Comparison of ENCODE assay signal across 19 cellular contexts in genomic region chr3:119362940-119363725, GRCh38.
DNase-seq lines count a peak whose midpoint lies in the region; ATAC-seq, FAIRE-seq and TF ChIP-seq lines count a peak whose summit lies in the region.
"Had no signal": no experiment of that assay in that cellular context is flagged by ENCODE, and none has a peak within 500 bp of the region (broad histone marks: within the 10 kb centered on the region; RNA-seq: fewer than 3 reads in every experiment).

No MANE protein-coding gene starts in this region.

- H4K20me1 ChIP-seq in SK-N-SH (ENCODE audit: insufficient read depth) = no peaks in the 10 kb centered on the region
- H4K20me1 ChIP-seq in H1 (replicated peaks in 1 of 2; ENCODE audit: control insufficient read depth in 1 of 2, insufficient read depth in 2 of 2, low read length in 2 of 2) = no peaks in the 10 kb centered on the region

- H3K4me1 ChIP-seq in SK-N-SH (ENCODE audit: control insufficient read depth in 1 of 2, insufficient read depth in 2 of 2, low read depth in 1 of 2, low read length in 1 of 2) (peaks cover 0 to 43% of the 10 kb centered on the region in 2 experiments; a peak in 2 of 4 replicates), H1 (replicated peaks in 1 of 4; ENCODE audit: control insufficient read depth in 3 of 4, insufficient read depth in 4 of 4, low read length in 3 of 4) (peaks cover 6 to 22% (median 16%) of the 10 kb centered on the region in 4 experiments), trophoblast cell (ENCODE audit: control insufficient read depth in 1 of 2, insufficient read depth in 2 of 2, low read length in 2 of 2) (peaks cover 12 to 26% of the 10 kb centered on the region in 2 experiments), aorta (ENCODE audit: control insufficient read depth in 1 of 2, insufficient read depth in 2 of 2, low read length in 2 of 2) (no peaks in the 10 kb centered on the region)
- H3K4me1 ChIP-seq: A549, Caco-2 had no signal

- no peaks in the 10 kb centered on the region for H3K27me3 ChIP-seq in SK-N-SH (ENCODE audit: insufficient read depth)
- no peaks in the 10 kb centered on the region for H3K27me3 ChIP-seq in H1 (replicated peaks in 1 of 4; ENCODE audit: control insufficient read depth in 3 of 4, extremely low read depth in 1 of 4, insufficient read depth in 3 of 4, low read length in 3 of 4)
- no peaks in the 10 kb centered on the region for H3K27me3 ChIP-seq in trophoblast cell (ENCODE audit: insufficient read depth, low read length)
- H3K27me3 ChIP-seq in aorta (ENCODE audit: control insufficient read depth in 1 of 2, insufficient read depth in 2 of 2, low read length in 1 of 2) = no peaks in the 10 kb centered on the region
- H3K27me3 ChIP-seq: BLaER1 treated with 17β-estradiol and CSF1 and Interleukin-3, amounts not matched to agents 10 nM and 100 nM had no signal

- no peak for TF ChIP-seq RAD21 in SK-N-SH (IDR thresholded peaks at IDR 0.05; ENCODE audit: low read length)
- TF ChIP-seq RAD21 in H1 (IDR thresholded peaks at IDR 0.05 in 1 of 2, conservative IDR thresholded peaks at IDR 0.05 in 1 of 2; ENCODE audit: low read depth in 2 of 2, low read length in 2 of 2) = no peak

- no peak overlapping the region for H2BK5ac ChIP-seq in H1 (ENCODE audit: low read depth, low read length)
- no peak overlapping the region for H2BK5ac ChIP-seq in trophoblast cell (ENCODE audit: low read depth, low read length, poor library complexity)

- intact Hi-C loops in aorta (cut with DNase I) = no loop called here

- no peaks in the 10 kb centered on the region for H3K23me2 ChIP-seq in H1 (ENCODE audit: low read depth, low read length)

- no peak for TF ChIP-seq CTCF in SK-N-SH (IDR thresholded peaks at IDR 0.05)
- TF ChIP-seq CTCF in H1 (IDR thresholded peaks at IDR 0.05; ENCODE audit: control extremely low read depth in 1 of 3, insufficient read depth in 1 of 3, low read depth in 1 of 3, low read length in 3 of 3) = no peak

- H3K56ac ChIP-seq in H1 (replicated peaks; ENCODE audit: insufficient read length, low read depth, low read length) = no peak overlapping the region

- peaks cover 7% of the 10 kb centered on the region for H3F3A ChIP-seq in SK-N-SH (replicated peaks; ENCODE audit: insufficient read depth)

- H3K4me2 ChIP-seq in SK-N-SH (no peak overlapping the region), H1 (ENCODE audit: insufficient read depth in 1 of 2, low read depth in 2 of 2, low read length in 2 of 2) (no peak overlapping the region), trophoblast cell (ENCODE audit: low read length) (no peak overlapping the region)
- H3K4me2 ChIP-seq: A549; BLaER1 treated with 17β-estradiol and CSF1 and Interleukin-3, amounts not matched to agents 10 nM and 100 nM had no signal

- H4K5ac ChIP-seq in H1 (ENCODE audit: insufficient read length, low read depth, low read length) = no peak overlapping the region

- no peaks in the 10 kb centered on the region for H3K9me3 ChIP-seq in SK-N-SH
- H3K9me3 ChIP-seq in H1 (ENCODE audit: insufficient read depth in 2 of 2, low read depth in 1 of 2, low read length in 1 of 2) = no peaks in the 10 kb centered on the region
- no peaks in the 10 kb centered on the region for H3K9me3 ChIP-seq in trophoblast cell (ENCODE audit: insufficient read depth, low read depth, low read length)
- H3K9me3 ChIP-seq in aorta (ENCODE audit: control insufficient read depth, low read length) = no peaks in the 10 kb centered on the region
- H3K9me3 ChIP-seq: A549; BLaER1 treated with 17β-estradiol and CSF1 and Interleukin-3, amounts not matched to agents 10 nM and 100 nM; Caco-2 had no signal

- H2AFZ ChIP-seq in SK-N-SH (ENCODE audit: low read depth) = no peak overlapping the region
- no peak overlapping the region for H2AFZ ChIP-seq in H1 (ENCODE audit: low read length)
- H2AFZ ChIP-seq in trophoblast cell (ENCODE audit: insufficient read depth, low read length, poor library complexity) = no peak overlapping the region

- H3K27ac ChIP-seq in SK-N-SH (ENCODE audit: low read depth in 2 of 2, low read length in 1 of 2) (peak overlapping the region; percentile 3 to 76; a peak in 1 of 4 replicates), H1 (ENCODE audit: low read depth, low read length) (no peak overlapping the region), trophoblast cell (ENCODE audit: low read depth, low read length) (no peak overlapping the region), aorta (ENCODE audit: low read depth in 1 of 2, low read length in 2 of 2) (no peak overlapping the region)
- H3K27ac ChIP-seq: 22Rv1; A549; BLaER1 treated with 17β-estradiol and CSF1 and Interleukin-3, amounts not matched to agents 10 nM and 100 nM; C4-2B had no signal

- H3K23ac ChIP-seq in H1 (ENCODE audit: insufficient read length) (no peak overlapping the region), trophoblast cell (ENCODE audit: low read length) (no peak overlapping the region)

- H2BK20ac ChIP-seq in H1 (ENCODE audit: low read length) = no peak overlapping the region

- H3K4me3 ChIP-seq in SK-N-SH (ENCODE audit: low read depth in 2 of 2, low read length in 1 of 2) (no peak overlapping the region), H1 (ENCODE audit: extremely low read depth in 1 of 4, insufficient read depth in 2 of 4, low read depth in 3 of 4, low read length in 4 of 4) (no peak overlapping the region), trophoblast cell (ENCODE audit: low read depth, low read length) (no peak overlapping the region), aorta (ENCODE audit: low read length in 2 of 2) (no peak overlapping the region)
- H3K4me3 ChIP-seq: A549; BLaER1 treated with 17β-estradiol and CSF1 and Interleukin-3, amounts not matched to agents 10 nM and 100 nM had no signal

- H3K14ac ChIP-seq in H1 (ENCODE audit: insufficient read length) = no peak overlapping the region
- H3K14ac ChIP-seq in trophoblast cell (ENCODE audit: low read length) = no peak overlapping the region

- POLR2A ChIA-PET in SK-N-SH (lab: Yijun Ruan, JAX) = no interaction called here
- POLR2A ChIA-PET in H1 (lab: Charles Lee; ENCODE audit: partially characterized antibody) = interaction anchor here (0.7 to 4.8 kb wide), 2 partner anchors 11 to 13 kb away, joined by 3 to 41 read pairs; no protein-coding TSS in a partner anchor

- H3K79me2 ChIP-seq in SK-N-SH (ENCODE audit: insufficient read depth) (peaks cover 19% of the 10 kb centered on the region), H1 (ENCODE audit: control insufficient read depth in 1 of 2, insufficient read depth in 2 of 2, low read length in 2 of 2) (no peaks in the 10 kb centered on the region), trophoblast cell (ENCODE audit: control insufficient read depth, insufficient read depth, low read length, poor library complexity) (peaks cover 1% of the 10 kb centered on the region)

- TF ChIP-seq EP300 in SK-N-SH (IDR thresholded peaks at IDR 0.05; ENCODE audit: borderline replicate concordance in 1 of 2, low read depth in 1 of 2, low read length in 1 of 2) (no peak), H1 (IDR thresholded peaks at IDR 0.05; ENCODE audit: borderline replicate concordance in 1 of 2, low read depth in 2 of 2, low read length in 2 of 2) (no peak)

- no peak overlapping the region for H4K8ac ChIP-seq in H1 (ENCODE audit: extremely low read depth, insufficient read depth, low read length)
- no peak overlapping the region for H4K8ac ChIP-seq in trophoblast cell (ENCODE audit: low read depth, low read length)

- no peak overlapping the region for H2AK5ac ChIP-seq in H1 (ENCODE audit: low read depth, low read length)
- H2AK5ac ChIP-seq in trophoblast cell (ENCODE audit: low read length) = no peak overlapping the region

- ATAC-seq in SK-N-SH treated with all-trans-retinoic acid at 6 μM for 48 hours (no peak), aorta (ENCODE audit: low FRiP score) (no peak)
- ATAC-seq: A549; CD8-positive, alpha-beta T cell had no signal

- 88% methylated on average over 7 of the region's 7 CpGs for WGBS in SK-N-SH (ENCODE audit: low lambda C conversion rate)
- 88% methylated on average over 7 of the region's 7 CpGs; no CpG with 5 or more reads in 1 of the 2 experiments for WGBS in H1 (ENCODE audit: extremely low coverage in 1 of 2, insufficient coverage in 1 of 2, insufficient read length in 1 of 2, insufficient replicate concordance in 2 of 2, low coverage in 1 of 2, low lambda C conversion rate in 2 of 2, missing lambda C conversion rate in 1 of 2), 2 experiments
- WGBS in trophoblast cell (ENCODE audit: extremely low coverage, insufficient coverage, insufficient read length) = no CpG with 5 or more reads among the region's 7 CpGs
- 84 to 91% methylated on average over 7 of the region's 7 CpGs for WGBS in aorta, 2 donors

- no peak overlapping the region for H4K12ac ChIP-seq in trophoblast cell (ENCODE audit: low read depth, low read length)

- H3K9ac ChIP-seq in SK-N-SH (no peak overlapping the region), H1 (replicated peaks in 1 of 4; ENCODE audit: extremely low read depth in 1 of 4, low read depth in 3 of 4, low read length in 3 of 4) (no peak overlapping the region), trophoblast cell (ENCODE audit: low read length) (no peak overlapping the region)
- H3K9ac ChIP-seq: BLaER1 treated with 17β-estradiol and CSF1 and Interleukin-3, amounts not matched to agents 10 nM and 100 nM had no signal

- no peak for TF ChIP-seq POLR2A in H1 (IDR thresholded peaks at IDR 0.05; ENCODE audit: control extremely low read depth in 1 of 2, low read depth in 2 of 2, low read length in 2 of 2)

- peaks cover 8 to 13% of the 10 kb centered on the region in 2 experiments for H3K36me3 ChIP-seq in SK-N-SH (replicated peaks in 1 of 2; ENCODE audit: control insufficient read depth in 1 of 2, insufficient read depth in 2 of 2, low read length in 1 of 2)
- no peaks in the 10 kb centered on the region for H3K36me3 ChIP-seq in H1 (ENCODE audit: control insufficient read depth in 2 of 4, insufficient read depth in 4 of 4, low read length in 3 of 4)
- peaks cover under 1 to 2% of the 10 kb centered on the region in 2 experiments for H3K36me3 ChIP-seq in trophoblast cell (ENCODE audit: control insufficient read depth in 1 of 2, insufficient read depth in 2 of 2, low read length in 2 of 2)
- H3K36me3 ChIP-seq in aorta (ENCODE audit: control insufficient read depth in 1 of 2, insufficient read depth in 2 of 2, low read length in 1 of 2) = no peaks in the 10 kb centered on the region

- H3K79me1 ChIP-seq in H1 (ENCODE audit: low read depth, low read length) = no peaks in the 10 kb centered on the region
- peaks cover 18% of the 10 kb centered on the region for H3K79me1 ChIP-seq in trophoblast cell (ENCODE audit: low read length)

- FAIRE-seq in H1 (lab: Jason Lieb, UNC) = no peak
- FAIRE-seq: A549, D721Med, G401.6, GM12891 had no signal

- no peaks in the 10 kb centered on the region for H3K9me2 ChIP-seq in SK-N-SH

- CTCF ChIA-PET in SK-N-SH (lab: Yijun Ruan, JAX) = interaction anchor here (1.3 to 1.5 kb wide), 2 partner anchors 14 to 75 kb away, joined by 3 to 5 read pairs; no protein-coding TSS in a partner anchor
- CTCF ChIA-PET in H1 (lab: Charles Lee; ENCODE audit: partially characterized antibody) = interaction anchor here (1.0 to 4.8 kb wide), 4 partner anchors 12 to 91 kb away, joined by 3 to 26 read pairs (median 10); no protein-coding TSS in a partner anchor

- no peak overlapping the region for H4K91ac ChIP-seq in H1 (replicated peaks; ENCODE audit: insufficient read length, low read length)
- H4K91ac ChIP-seq in trophoblast cell (ENCODE audit: low read depth, low read length) = peak overlapping the region; percentile 15

- H2BK120ac ChIP-seq in H1 (replicated peaks; ENCODE audit: low read depth, low read length) = no peak overlapping the region
- H2BK120ac ChIP-seq in trophoblast cell (ENCODE audit: insufficient read depth, low read length, poor library complexity) = no peak overlapping the region

- H3K18ac ChIP-seq in H1 (ENCODE audit: extremely low read depth, low read length) (no peak overlapping the region), trophoblast cell (ENCODE audit: low read length) (no peak overlapping the region)

- DNase-seq in SK-N-SH (no peak), H1 (ENCODE audit: low read depth in 1 of 2, low spot score in 2 of 2) (no peak), trophoblast cell (peak; percentile 92 to 97), aorta (no peak)
- DNase-seq: AML-193; Caco-2; Calu3; CD4-positive, alpha-beta T cell; CD8-positive, alpha-beta T cell; DMS79 treated with DMSO at 0.1 percent for 48 hours; GF-D8 had no signal

- H3K4ac ChIP-seq in H1 (replicated peaks; ENCODE audit: insufficient read length, low read depth, low read length) = no peak overlapping the region
- no peak overlapping the region for H3K4ac ChIP-seq in trophoblast cell (ENCODE audit: low read depth, low read length)

- H2BK12ac ChIP-seq in H1 (ENCODE audit: low read depth, low read length) = 0 out of 2 replicates have a peak overlapping the region, but pooled peaks have one; percentile 72
- H2BK12ac ChIP-seq in trophoblast cell (ENCODE audit: low read length) = no peak overlapping the region

- no peak overlapping the region; the same call in 1 of the 2 replicates for H2BK15ac ChIP-seq in H1 (ENCODE audit: low read length)

Comparison
In these comparisons a context has a peak if more than half of its experiments do, and no peak if none do; other contexts are left out.
1. DNase-seq: peak in trophoblast cell (2 of 2); none in SK-N-SH (single experiment), H1 (0 of 2) and aorta (0 of 2).
2. H3K27ac ChIP-seq: peak in SK-N-SH (2 of 2); none in H1 (single experiment), trophoblast cell (single experiment) and aorta (0 of 2).